Comparison of ENCODE assay signal across 9 cellular contexts in genomic region chr1:186849271-186849671, GRCh38. TPM values are rescaled to one million over a fixed set of nuclear protein-coding genes. Genes with fewer than 3 reads are reported as not detected.
DNase-seq lines count a peak whose midpoint lies in the region; ATAC-seq and TF ChIP-seq lines count a peak whose summit lies in the region.
"Had no signal": no experiment of that assay in that cellular context is flagged by ENCODE, and none has a peak within 500 bp of the region (broad histone marks: within the 10 kb centered on the region; RNA-seq: fewer than 3 reads in every experiment).

No MANE protein-coding gene starts in this region.

- no peak for TF ChIP-seq CTCF in mucosa of descending colon (IDR thresholded peaks at IDR 0.05)

- intact Hi-C loops in mucosa of descending colon (cut with DNase I, micrococcal nuclease), result no loop called here
- intact Hi-C loops in activated CD4-positive, alpha-beta memory T cell treated with anti-CD3 and anti-CD28 coated beads for 36 hours (cut with micrococcal nuclease), result no loop called here

- no peak overlapping the region for H3K27ac Mint-ChIP-seq in activated CD4-positive, alpha-beta memory T cell treated with anti-CD3 and anti-CD28 coated beads for 36 hours

- no peaks in the 10 kb centered on the region for H3K4me1 ChIP-seq in mucosa of descending colon (ENCODE audit: low read depth)

- H3K4me1 Mint-ChIP-seq in activated CD4-positive, alpha-beta memory T cell treated with anti-CD3 and anti-CD28 coated beads for 36 hours (ENCODE audit: low read depth), result no peaks in the 10 kb centered on the region

- peaks cover 3% of the 10 kb centered on the region for H3K27me3 Mint-ChIP-seq in activated CD4-positive, alpha-beta memory T cell treated with anti-CD3 and anti-CD28 coated beads for 36 hours

- POLR2A ChIA-PET in activated CD4-positive, alpha-beta memory T cell treated with anti-CD3 and anti-CD28 coated beads for 36 hours (lab: Charles Lee), result no interaction called here

- DNase-seq in HuH-7.5 (ENCODE audit: low spot score) (peak; percentile 4), mucosa of descending colon (peak in 1 of 3 donors; percentile 18), T-helper 2 cell (no peak), NCI-H1417 (lab: John Stamatoyannopoulos, UW) (no peak)
- DNase-seq in activated CD4-positive, alpha-beta memory T cell treated with anti-CD3 and anti-CD28 coated beads for 36 hours, result no peak
- no peak for DNase-seq in stimulated activated CD4-positive, alpha-beta T cell treated with anti-CD3 and anti-CD28 coated beads, Interleukin-1b, Interleukin-23, amount 100 ng/mL, for 48 hours
- DNase-seq: NCI-H1048 had no signal

- CTCF ChIA-PET in activated CD4-positive, alpha-beta memory T cell treated with anti-CD3 and anti-CD28 coated beads for 36 hours (lab: Charles Lee), result no interaction called here

- no peaks in the 10 kb centered on the region for H3K36me3 ChIP-seq in mucosa of descending colon (ENCODE audit: low read depth)

- ATAC-seq in GM18858 (IDR thresholded peaks at IDR 0.05; ENCODE audit: unreplicated experiment), result peak; percentile 94
- peak; percentile 98 for ATAC-seq in HG02610 (IDR thresholded peaks at IDR 0.05; ENCODE audit: unreplicated experiment)
- peak; percentile 41 for ATAC-seq in mucosa of descending colon

- H3K4me3 ChIP-seq in mucosa of descending colon, result no peak overlapping the region

- no peaks in the 10 kb centered on the region for H3K36me3 Mint-ChIP-seq in activated CD4-positive, alpha-beta memory T cell treated with anti-CD3 and anti-CD28 coated beads for 36 hours

- no peak overlapping the region for H3K4me3 Mint-ChIP-seq in activated CD4-positive, alpha-beta memory T cell treated with anti-CD3 and anti-CD28 coated beads for 36 hours

- H3K9me3 ChIP-seq in mucosa of descending colon, result no peaks in the 10 kb centered on the region

- H3K9me3 Mint-ChIP-seq in activated CD4-positive, alpha-beta memory T cell treated with anti-CD3 and anti-CD28 coated beads for 36 hours, result no peaks in the 10 kb centered on the region

RNA-seq across cellular contexts. Expression of gene PLA2G4A, which starts 20.5 kb away (rescaled TPM):
- total RNA-seq in mucosa of descending colon, result 10 to 100 TPM in 1 of 3 donors, 1 to 10 TPM in 2; 5.3 to 26.8 (median 6.9) TPM
- total RNA-seq in activated CD4-positive, alpha-beta memory T cell treated with anti-CD3 and anti-CD28 coated beads for 36 hours, result 1 to 10 TPM in 1 of 2 experiments, under 1 TPM in 1; 0.97 to 1.1 TPM

Comparison
In these comparisons a context has a peak if more than half of its experiments do, and no peak if none do; other contexts are left out.
1. ATAC-seq: peak in every context shown above with its lines; median percentile 98 in HG02610; 94 in GM18858; 41 in mucosa of descending colon.